13 cellular contexts compared by ENCODE assay signal in the genomic region with DNA sequence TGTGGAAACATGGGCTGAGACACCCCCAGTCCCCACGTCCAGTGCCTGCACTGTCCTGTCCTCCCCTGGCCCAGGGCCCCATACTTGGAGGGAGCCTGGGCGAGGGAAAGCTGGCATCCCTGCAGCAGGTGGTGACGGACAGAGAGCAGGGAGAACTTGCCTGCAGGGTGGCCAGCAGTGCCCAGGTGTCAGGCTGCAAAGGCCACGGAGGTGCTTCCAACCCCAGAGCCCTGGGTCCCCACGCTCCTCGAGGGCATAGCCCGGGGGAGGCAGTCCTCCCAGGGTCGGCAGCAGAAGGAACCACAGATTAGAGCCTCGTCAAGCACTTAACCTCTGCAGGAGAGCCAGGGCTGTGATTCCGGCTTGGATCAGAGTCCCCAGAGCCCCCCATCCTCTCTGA.
A peak's percentile ranks its signal among the peaks of the same experiment; 100 is the strongest.
DNase-seq lines count a peak whose midpoint lies in the region; ATAC-seq and TF ChIP-seq lines count a peak whose summit lies in the region.
"Had no signal": no experiment of that assay in that cellular context is flagged by ENCODE, and none has a peak within 500 bp of the region (broad histone marks: within the 10 kb centered on the region; RNA-seq: fewer than 3 reads in every experiment).

No MANE protein-coding gene starts in this region.

- H3K9me3 ChIP-seq in CD4-positive, alpha-beta T cell (ENCODE audit: control insufficient read depth, low read length), result no peaks in the 10 kb centered on the region
- no peaks in the 10 kb centered on the region for H3K9me3 ChIP-seq in PC-9 (ENCODE audit: insufficient read depth, low read depth)
- no peaks in the 10 kb centered on the region for H3K9me3 ChIP-seq in gastroesophageal sphincter
- no peaks in the 10 kb centered on the region for H3K9me3 ChIP-seq in prostate gland
- H3K9me3 ChIP-seq in HAP-1, result no peaks in the 10 kb centered on the region
- H3K9me3 ChIP-seq: adrenal gland; BLaER1 treated with 17β-estradiol and CSF1 and Interleukin-3, amounts not matched to agents 10 nM and 100 nM had no signal

- no peak overlapping the region for H2AFZ ChIP-seq in PC-9

- no peak for TF ChIP-seq POLR2A in gastroesophageal sphincter (IDR thresholded peaks at IDR 0.05)
- no peak for TF ChIP-seq POLR2A in prostate gland (IDR thresholded peaks at IDR 0.05)

- H3K36me3 ChIP-seq in PC-9 (ENCODE audit: low read depth) (no peaks in the 10 kb centered on the region), gastroesophageal sphincter (no peaks in the 10 kb centered on the region), prostate gland (no peaks in the 10 kb centered on the region), HAP-1 (replicated peaks) (no peaks in the 10 kb centered on the region)
- H3K36me3 ChIP-seq: adrenal gland had no signal

- no peak overlapping the region for H3K27ac ChIP-seq in CD4-positive, alpha-beta T cell (ENCODE audit: low read depth, low read length)
- H3K27ac ChIP-seq in PC-9 (no peak overlapping the region), gastroesophageal sphincter (peak overlapping the region in 3 of 4 donors; percentile 73 to 84 (median 74)), prostate gland (peak overlapping the region; percentile 45 to 92)

- H3K27me3 ChIP-seq in CD4-positive, alpha-beta T cell (ENCODE audit: control insufficient read depth, insufficient read depth, low read length), result no peaks in the 10 kb centered on the region
- H3K27me3 ChIP-seq in PC-9 (ENCODE audit: insufficient read depth, low read depth), result no peaks in the 10 kb centered on the region
- peaks cover 45% of the 10 kb centered on the region for H3K27me3 ChIP-seq in gastroesophageal sphincter
- no peaks in the 10 kb centered on the region for H3K27me3 ChIP-seq in prostate gland (replicated peaks; ENCODE audit: insufficient read depth)
- no peaks in the 10 kb centered on the region for H3K27me3 ChIP-seq in HAP-1 (ENCODE audit: low read depth)

- BruUV-seq in PC-9 (replicated peaks; lab: Mats Ljungman, UMichigan), result no TSS peak

- no peaks in the 10 kb centered on the region for H3K27me3 Mint-ChIP-seq in CD4-positive, alpha-beta T cell
- H3K27me3 Mint-ChIP-seq: activated CD4-positive, alpha-beta memory T cell treated with anti-CD3 and anti-CD28 coated beads, Interleukin-2, amount 10 ng/mL, durations not matched to agents 7 days and 5 days had no signal

- no peaks in the 10 kb centered on the region for H3K36me3 Mint-ChIP-seq in CD4-positive, alpha-beta T cell (ENCODE audit: low read depth)

- TF ChIP-seq EP300 in gastroesophageal sphincter (IDR thresholded peaks at IDR 0.05), result no peak

- H3K79me2 ChIP-seq in PC-9 (ENCODE audit: low read depth), result peaks cover 8% of the 10 kb centered on the region; the same call in 1 of the 2 replicates

- intact Hi-C loops in CD4-positive, alpha-beta T cell (cut with DNase I, micrococcal nuclease), result loop anchor here in 1 of 2 experiments (2.0 kb wide), 1 partner anchor 91 kb away; no protein-coding TSS in a partner anchor
- intact Hi-C loops in PC-9 (cut with micrococcal nuclease; ENCODE audit: unreplicated experiment), result no loop called here
- intact Hi-C loops in prostate gland (cut with DNase I), result no loop called here

- H3K4me3 Mint-ChIP-seq in CD4-positive, alpha-beta T cell, result peak overlapping the region; percentile 80

- no CpG with 5 or more reads among the region's 10 CpGs for WGBS in gastroesophageal sphincter (ENCODE audit: low coverage in 1 of 2), 2 donors
- 39% methylated on average over 8 of the region's 10 CpGs for WGBS in prostate gland

- CTCF ChIA-PET in CD4-positive, alpha-beta T cell (lab: Charles Lee), result no interaction called here
- CTCF ChIA-PET in PC-9 (lab: Charles Lee), result no interaction called here

- POLR2A ChIA-PET in CD4-positive, alpha-beta T cell (lab: Charles Lee), result interaction anchor here (0.6 to 1.8 kb wide), 6 partner anchors 14 to 947 kb away, joined by 3 to 6 read pairs (median 4); a partner anchor contains a TSS
- POLR2A ChIA-PET in PC-9 (lab: Charles Lee; ENCODE audit: unreplicated experiment), result interaction anchor here (0.7 to 1.4 kb wide), 2 partner anchors 11 to 1857 kb away, joined by 5 to 10 read pairs; no protein-coding TSS in a partner anchor

- in situ Hi-C loops in HAP-1 (cut with MboI; ENCODE audit: low sequenced_read_pairs), result no loop called here

- peak overlapping the region; percentile 82 for H3K27ac Mint-ChIP-seq in CD4-positive, alpha-beta T cell

- H3K4me1 Mint-ChIP-seq in CD4-positive, alpha-beta T cell (ENCODE audit: low read depth), result peaks cover 27% of the 10 kb centered on the region

- H3K4me1 ChIP-seq in PC-9 (replicated peaks; ENCODE audit: insufficient read depth), result peaks cover 10% of the 10 kb centered on the region
- peaks cover 0 to 34% (median 10%) of the 10 kb centered on the region in 3 donors for H3K4me1 ChIP-seq in gastroesophageal sphincter
- peaks cover 9% of the 10 kb centered on the region for H3K4me1 ChIP-seq in prostate gland (replicated peaks)
- no peaks in the 10 kb centered on the region for H3K4me1 ChIP-seq in HAP-1

- DNase-seq in CD4-positive, alpha-beta T cell, result no peak
- no peak for DNase-seq in PC-9
- DNase-seq in prostate gland (ENCODE audit: low spot score), result no peak
- no peak for DNase-seq in middle frontal gyrus (ENCODE audit: extremely low spot score, low spot score)
- DNase-seq in activated CD4-positive, alpha-beta T cell treated with anti-CD3 and anti-CD28 coated beads, Interleukin-2, amount 50 U/mL, for 1 hour, result no peak
- no peak for DNase-seq in stimulated activated CD8-positive, alpha-beta memory T cell treated with anti-CD3 and anti-CD28 coated beads, Interleukin-4, amount 100 ng/mL, for 48 hours
- no peak for DNase-seq in HAP-1 (ENCODE audit: low spot score in 2 of 2)
- DNase-seq: NCI-H1694 had no signal

- no peaks in the 10 kb centered on the region for H3K9me3 Mint-ChIP-seq in CD4-positive, alpha-beta T cell
- H3K9me3 Mint-ChIP-seq: activated CD4-positive, alpha-beta memory T cell treated with anti-CD3 and anti-CD28 coated beads, Interleukin-2, amount 10 ng/mL, durations not matched to agents 7 days and 5 days had no signal

- ATAC-seq in CD4-positive, alpha-beta T cell (ENCODE audit: poor library complexity), result no peak
- ATAC-seq in gastroesophageal sphincter, result peak; percentile 3

- peaks cover 4% of the 10 kb centered on the region; the same call in 1 of the 2 replicates for H3F3A ChIP-seq in PC-9 (ENCODE audit: insufficient read depth, low read depth)

- TF ChIP-seq CTCF in CD4-positive, alpha-beta T cell (IDR thresholded peaks at IDR 0.05), result no peak
- TF ChIP-seq CTCF in PC-9 (conservative IDR thresholded peaks at IDR 0.05) (no peak), gastroesophageal sphincter (IDR thresholded peaks at IDR 0.05) (no peak), prostate gland (IDR thresholded peaks at IDR 0.05) (no peak)

- no peaks in the 10 kb centered on the region for H3K9me2 ChIP-seq in PC-9 (ENCODE audit: insufficient read depth)

- peaks cover 17% of the 10 kb centered on the region for H4K20me1 ChIP-seq in PC-9 (ENCODE audit: insufficient read depth)

- peak overlapping the region; percentile 100; the same call in 1 of the 2 replicates for H3K4me2 ChIP-seq in PC-9

- H3K4me3 ChIP-seq in PC-9 (no peak overlapping the region), gastroesophageal sphincter (peak overlapping the region in 1 of 2 donors; percentile 77), prostate gland (peak overlapping the region in 1 of 2 donors; percentile 64), HAP-1 (no peak overlapping the region)
- H3K4me3 ChIP-seq: lung had no signal

Comparison
In these comparisons a context has a peak if more than half of its experiments do, and no peak if none do; other contexts are left out.
1. H3K27ac ChIP-seq: peak in gastroesophageal sphincter (3 of 4) and prostate gland (2 of 2); none in CD4-positive, alpha-beta T cell (single experiment) and PC-9 (single experiment).